Comparison of ENCODE assay signal across 13 cellular contexts in the genomic region with DNA sequence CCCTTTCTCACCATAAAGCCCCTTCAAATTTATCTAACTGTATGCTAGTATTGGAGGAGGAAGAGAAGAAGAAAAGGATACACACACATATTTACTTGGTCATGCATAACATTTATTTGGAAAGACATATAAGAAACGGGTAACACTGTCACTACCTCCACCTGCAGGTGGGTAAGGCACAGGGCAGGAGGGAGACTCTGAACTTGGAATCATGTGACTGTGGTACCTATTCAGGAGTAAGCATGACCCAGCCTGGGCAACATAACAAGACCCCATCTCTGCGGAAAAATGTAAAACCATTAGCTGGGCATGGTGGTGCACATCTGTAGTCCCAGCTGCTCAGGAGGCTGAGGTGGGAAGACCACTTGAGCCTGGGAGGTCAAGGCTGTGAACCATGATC. TPM values are rescaled to one million over a fixed set of nuclear protein-coding genes. Genes with fewer than 3 reads are reported as not detected.
A peak's percentile ranks its signal among the peaks of the same experiment; 100 is the strongest.
DNase-seq lines count a peak whose midpoint lies in the region; ATAC-seq and TF ChIP-seq lines count a peak whose summit lies in the region.
"Had no signal": no experiment of that assay in that cellular context is flagged by ENCODE, and none has a peak within 500 bp of the region (broad histone marks: within the 10 kb centered on the region; RNA-seq: fewer than 3 reads in every experiment).

No MANE protein-coding gene starts in this region.

- no peak overlapping the region for H3K27ac Mint-ChIP-seq in activated CD4-positive, alpha-beta T cell treated with anti-CD3 and anti-CD28 coated beads for 36 hours
- H3K27ac Mint-ChIP-seq: activated T-cell treated with anti-CD3 and anti-CD28 coated beads, Interleukin-2, amount 50 U/mL, for 72 hours; dendritic cell treated with granulocyte-macrophage colony-stimulating factor and Interleukin-4, amounts not matched to agents 40 ng/mL and 50 ng/mL, for 4 days had no signal

- no peaks in the 10 kb centered on the region for H3K36me3 Mint-ChIP-seq in activated CD4-positive, alpha-beta T cell treated with anti-CD3 and anti-CD28 coated beads for 36 hours (ENCODE audit: low read depth)

- WGBS in adrenal gland, 4 donors: 47 to 60% (median 56%) methylated on average over 2 of the region's 2 CpGs
- whole genome bisulfite sequencing in tibial nerve, 2 donors: 50 to 69% methylated on average over 2 of the region's 2 CpGs

- H3K4me3 Mint-ChIP-seq in activated CD4-positive, alpha-beta T cell treated with anti-CD3 and anti-CD28 coated beads for 36 hours: no peak overlapping the region
- H3K4me3 Mint-ChIP-seq: activated T-cell treated with anti-CD3 and anti-CD28 coated beads, Interleukin-2, amount 50 U/mL, for 72 hours; dendritic cell treated with granulocyte-macrophage colony-stimulating factor and Interleukin-4, amounts not matched to agents 40 ng/mL and 50 ng/mL, for 4 days had no signal

- peak; percentile 22 for DNase-seq in ELR (ENCODE audit: low read depth)
- DNase-seq in HuH-7.5 (ENCODE audit: low spot score): peak; percentile 37
- DNase-seq in iPS-NIHi7 (ENCODE audit: extremely low spot score): peak; percentile 74
- no peak for DNase-seq in activated CD4-positive, alpha-beta T cell treated with anti-CD3 and anti-CD28 coated beads for 36 hours
- DNase-seq in adrenal gland: no peak
- DNase-seq in tibial nerve (ENCODE audit: low spot score in 2 of 2): no peak
- DNase-seq: activated T-cell treated with anti-CD3 and anti-CD28 coated beads, Interleukin-2, amount 50 U/mL, for 72 hours; NCI-H187; stimulated activated CD4-positive, alpha-beta T cell treated with anti-CD3 and anti-CD28 coated beads, Interleukin-2, amount 100 ng/mL, for 24 hours had no signal

- H3K9me3 ChIP-seq in adrenal gland (replicated peaks in 1 of 3): no peaks in the 10 kb centered on the region
- no peaks in the 10 kb centered on the region for H3K9me3 ChIP-seq in tibial nerve
- H3K9me3 ChIP-seq: neutrophil had no signal

- TF ChIP-seq EP300 in tibial nerve (IDR thresholded peaks at IDR 0.05): no peak

- intact Hi-C loops in activated CD4-positive, alpha-beta T cell treated with anti-CD3 and anti-CD28 coated beads for 36 hours (cut with DNase I, micrococcal nuclease): no loop called here
- intact Hi-C loops in adrenal gland (cut with DNase I): no loop called here

- H3K27me3 Mint-ChIP-seq in activated CD4-positive, alpha-beta T cell treated with anti-CD3 and anti-CD28 coated beads for 36 hours: no peaks in the 10 kb centered on the region

- CTCF ChIA-PET in activated CD4-positive, alpha-beta T cell treated with anti-CD3 and anti-CD28 coated beads for 36 hours (lab: Charles Lee): no interaction called here

- H3K27ac ChIP-seq in VCaP (no peak overlapping the region), adrenal gland (no peak overlapping the region), tibial nerve (no peak overlapping the region)
- H3K27ac ChIP-seq: neutrophil had no signal

- no peak overlapping the region for H3K4me3 ChIP-seq in adrenal gland
- no peak overlapping the region for H3K4me3 ChIP-seq in tibial nerve

- no peaks in the 10 kb centered on the region for H3K36me3 ChIP-seq in adrenal gland (replicated peaks in 1 of 2)
- H3K36me3 ChIP-seq in tibial nerve: no peaks in the 10 kb centered on the region
- H3K36me3 ChIP-seq: neutrophil had no signal

- peak; percentile 80 for TF ChIP-seq CTCF in VCaP (conservative IDR thresholded peaks at IDR 0.05)
- TF ChIP-seq CTCF in adrenal gland (IDR thresholded peaks at IDR 0.05): no peak
- no peak for TF ChIP-seq CTCF in tibial nerve (IDR thresholded peaks at IDR 0.05)

- no peaks in the 10 kb centered on the region for H3K4me1 Mint-ChIP-seq in activated CD4-positive, alpha-beta T cell treated with anti-CD3 and anti-CD28 coated beads for 36 hours

- no peaks in the 10 kb centered on the region for H3K9me3 Mint-ChIP-seq in activated CD4-positive, alpha-beta T cell treated with anti-CD3 and anti-CD28 coated beads for 36 hours (ENCODE audit: low read depth)
- H3K9me3 Mint-ChIP-seq: activated T-cell treated with anti-CD3 and anti-CD28 coated beads, Interleukin-2, amount 50 U/mL, for 72 hours; dendritic cell treated with granulocyte-macrophage colony-stimulating factor and Interleukin-4, amounts not matched to agents 40 ng/mL and 50 ng/mL, for 4 days had no signal

- H3K4me1 ChIP-seq in adrenal gland (replicated peaks in 1 of 2) (no peaks in the 10 kb centered on the region), tibial nerve (no peaks in the 10 kb centered on the region)

- POLR2A ChIA-PET in activated CD4-positive, alpha-beta T cell treated with anti-CD3 and anti-CD28 coated beads for 36 hours (lab: Charles Lee): no interaction called here

- H3K27me3 ChIP-seq in adrenal gland (no peaks in the 10 kb centered on the region), tibial nerve (peaks cover 0 to 20% of the 10 kb centered on the region in 2 donors)
- H3K27me3 ChIP-seq: neutrophil had no signal

- TF ChIP-seq POLR2A in adrenal gland (IDR thresholded peaks at IDR 0.05) (no peak), tibial nerve (IDR thresholded peaks at IDR 0.05) (no peak)

- no peak for ATAC-seq in HG02884 (IDR thresholded peaks at IDR 0.05; ENCODE audit: unreplicated experiment)
- no peak for ATAC-seq in activated CD4-positive, alpha-beta T cell treated with anti-CD3 and anti-CD28 coated beads for 36 hours
- ATAC-seq: activated T-cell treated with anti-CD3 and anti-CD28 coated beads, Interleukin-2, amount 50 U/mL, for 72 hours had no signal

RNA-seq across cellular contexts. Expression of a gene that starts 1.4 kb away (rescaled TPM):
- total RNA-seq in activated CD4-positive, alpha-beta T cell treated with anti-CD3 and anti-CD28 coated beads for 36 hours: not detected
- total RNA-seq in adrenal gland (not detected), tibial nerve (not detected)
- not detected for polyA plus RNA-seq in adrenal gland
- total RNA-seq: activated T-cell treated with anti-CD3 and anti-CD28 coated beads, Interleukin-2, amount 50 U/mL, for 72 hours had no signal

Comparison
In these comparisons a context has a peak if more than half of its experiments do, and no peak if none do; other contexts are left out.
1. DNase-seq: peak in ELR (single experiment), HuH-7.5 (single experiment) and iPS-NIHi7 (single experiment); none in activated CD4-positive, alpha-beta T cell treated with anti-CD3 and anti-CD28 coated beads for 36 hours (single experiment), adrenal gland (0 of 7) and tibial nerve (0 of 2).